8 cellular contexts compared by ENCODE assay signal in genomic region chr22:33918676-33919590, GRCh38. TPM values are rescaled to one million over a fixed set of nuclear protein-coding genes. Genes with fewer than 3 reads are reported as not detected.
DNase-seq lines count a peak whose midpoint lies in the region; ATAC-seq and TF ChIP-seq lines count a peak whose summit lies in the region.

No MANE protein-coding gene starts in this region.

- intact Hi-C loops in esophagus muscularis mucosa (cut with DNase I) = loop anchor here (5.0 kb wide), 2 partner anchors 97 to 402 kb away; no protein-coding TSS in a partner anchor

- H2AFZ ChIP-seq in neural progenitor cell (replicated peaks) = no peak overlapping the region

- peak overlapping the region; percentile 95 for H3K4me2 ChIP-seq in neural progenitor cell

- no peak for TF ChIP-seq EP300 in esophagus muscularis mucosa (IDR thresholded peaks at IDR 0.05)

- TF ChIP-seq CTCF in NB4 (IDR thresholded peaks at IDR 0.05; ENCODE audit: low read depth, low read length) (no peak), esophagus muscularis mucosa (IDR thresholded peaks at IDR 0.05) (no peak), neural progenitor cell (IDR thresholded peaks at IDR 0.05) (no peak)

- WGBS in esophagus muscularis mucosa = 49% methylated on average over 13 of the region's 13 CpGs

- peaks cover 4% of the 10 kb centered on the region for H3K36me3 Mint-ChIP-seq in neural progenitor cell

- no peak overlapping the region for H3K9ac ChIP-seq in neural progenitor cell

- peak overlapping the region; percentile 71 for H3K4me3 ChIP-seq in NB4 (ENCODE audit: low read depth, low read length)
- peak overlapping the region; percentile 70 to 95 (median 85) for H3K4me3 ChIP-seq in esophagus muscularis mucosa
- peak overlapping the region; percentile 81 for H3K4me3 ChIP-seq in neural progenitor cell

- H3F3A ChIP-seq in neural progenitor cell (ENCODE audit: low read depth) = peaks cover 38% of the 10 kb centered on the region

- in situ Hi-C loops in G401 (cut with HindIII; ENCODE audit: low sequenced_read_pairs) = no loop called here

- H3K27me3 ChIP-seq in esophagus muscularis mucosa (no peaks in the 10 kb centered on the region), neural progenitor cell (peaks cover 13% of the 10 kb centered on the region)

- DNase-seq in G401 (ENCODE audit: low spot score) (peak; percentile 47), NB4 (ENCODE audit: low read depth) (peak; percentile 81), esophagus muscularis mucosa (ENCODE audit: extremely low spot score) (no peak), neural progenitor cell (ENCODE audit: low spot score) (no peak), hippocampal formation (lab: John Stamatoyannopoulos, UW) (no peak), SIG-M5 treated with dmso at 0.1 percent for 504 hours (lab: John Stamatoyannopoulos, UW; ENCODE audit: unreplicated experiment) (no peak), iPS-NIHi7 (ENCODE audit: extremely low spot score) (no peak)

- peaks cover 57% of the 10 kb centered on the region for H4K20me1 ChIP-seq in neural progenitor cell (ENCODE audit: low read depth)

- no peaks in the 10 kb centered on the region for H3K9me3 Mint-ChIP-seq in neural progenitor cell

- TF ChIP-seq POLR2A in NB4 (IDR thresholded peaks at IDR 0.05; ENCODE audit: extremely low read depth, insufficient read length) (no peak), esophagus muscularis mucosa (IDR thresholded peaks at IDR 0.05; ENCODE audit: low read depth) (no peak)

- no peak for ATAC-seq in HG03095 (IDR thresholded peaks at IDR 0.05; ENCODE audit: unreplicated experiment)

- peak overlapping the region; percentile 73 for H3K27ac Mint-ChIP-seq in neural progenitor cell

- peaks cover 51% of the 10 kb centered on the region for H3K4me1 Mint-ChIP-seq in neural progenitor cell

- peaks cover 62% of the 10 kb centered on the region for H3K79me2 ChIP-seq in neural progenitor cell (ENCODE audit: low read depth)

- peak overlapping the region; percentile 99 for H3K4me3 Mint-ChIP-seq in neural progenitor cell

- H3K27me3 Mint-ChIP-seq in neural progenitor cell (ENCODE audit: insufficient read depth, low read depth) = peaks cover 2% of the 10 kb centered on the region

- peak overlapping the region; percentile 80 to 91 (median 85) for H3K27ac ChIP-seq in esophagus muscularis mucosa (replicated peaks in 1 of 4)
- no peak overlapping the region for H3K27ac ChIP-seq in neural progenitor cell

- H3K36me3 ChIP-seq in esophagus muscularis mucosa = no peaks in the 10 kb centered on the region
- H3K36me3 ChIP-seq in neural progenitor cell = no peaks in the 10 kb centered on the region

- peaks cover 32 to 53% (median 42%) of the 10 kb centered on the region in 4 donors for H3K4me1 ChIP-seq in esophagus muscularis mucosa
- peaks cover 40% of the 10 kb centered on the region for H3K4me1 ChIP-seq in neural progenitor cell

- H3K9me3 ChIP-seq in esophagus muscularis mucosa = no peaks in the 10 kb centered on the region
- no peaks in the 10 kb centered on the region for H3K9me3 ChIP-seq in neural progenitor cell (ENCODE audit: low read depth)

RNA-seq across cellular contexts. Expression of gene LARGE1, which starts 1.3 kb away (rescaled TPM):
- total RNA-seq in G401 (2014; rRNA removed; shearing (Covaris generic)) = 0.10 and 0.49 TPM in 2 replicates
- total RNA-seq in esophagus muscularis mucosa = 10 to 100 TPM; 29.9 to 48.4 (median 32.4) TPM
- 24.9 and 30.8 TPM in 2 replicates for total RNA-seq in neural progenitor cell (ENCODE audit: low replicate concordance)

Comparison
In these comparisons a context has a peak if more than half of its experiments do, and no peak if none do; other contexts are left out.
1. DNase-seq: peak in G401 (single experiment) and NB4 (single experiment); none in esophagus muscularis mucosa (single experiment), neural progenitor cell (single experiment), hippocampal formation (0 of 2), SIG-M5 treated with dmso at 0.1 percent for 504 hours (single experiment) and iPS-NIHi7 (single experiment).
2. RNA of gene LARGE1, which starts 1.3 kb away (total RNA-seq): 29.9 to 48.4 TPM in esophagus muscularis mucosa and 24.9 to 30.8 TPM in neural progenitor cell; 0.10 to 0.49 TPM in G401; every median in the first group is over 10 times any median in the second.
3. Peak in every context shown above with its lines, with median percentiles within 50 percentile points of each other: H3K4me3 ChIP-seq.